Comparison of ENCODE assay signal across 2 cellular contexts in genomic region chr7:74798223-74798622, GRCh38. TPM values are rescaled to one million over a fixed set of nuclear protein-coding genes. Genes with fewer than 3 reads are reported as not detected.
"Had no signal": no experiment of that assay in that cellular context is flagged by ENCODE, and none has a peak within 500 bp of the region (broad histone marks: within the 10 kb centered on the region; RNA-seq: fewer than 3 reads in every experiment).

No MANE protein-coding gene starts in this region.

RNA-seq across cellular contexts. Expression of gene NCF1, which starts 24.4 kb away (rescaled TPM):
- total RNA-seq: activated CD4-positive, alpha-beta T cell treated with anti-CD3 and anti-CD28 coated beads, Interleukin-2, amount 10 ng/mL, durations not matched to agents 24 days and 14 days; chondrocyte had no signal
